ENCODE assay signal across 25 cellular contexts in genomic region chr4:85682391-85682790, GRCh38.
"Had no signal": no experiment of that assay in that cellular context is flagged by ENCODE, and none has a peak within 500 bp of the region (broad histone marks: within the 10 kb centered on the region; RNA-seq: fewer than 3 reads in every experiment).

No MANE protein-coding gene starts in this region.

- DNase-seq: activated CD4-positive, alpha-beta T cell treated with anti-CD3 and anti-CD28 coated beads, Interleukin-2, amount 10 ng/mL, durations not matched to agents 7 days and 5 days; activated CD8-positive, alpha-beta T cell treated with anti-CD3 and anti-CD28 coated beads, Interleukin-2, amount 10 ng/mL, durations not matched to agents 7 days and 5 days; activated gamma-delta T cell treated with Interleukin-2 at 50 U/mL for 16 hours; anterior cingulate cortex; body of pancreas; effector memory CD8-positive, alpha-beta T cell; foreskin melanocyte; kidney; lower lobe of right lung; nephron progenitor cell; nucleus accumbens; right cardiac atrium; stimulated activated CD4-positive, alpha-beta T cell treated with anti-CD3 and anti-CD28 coated beads, Interleukin-1b, Interleukin-23, amount 100 ng/mL, for 48 hours; testis had no signal

- H3K36me3 Mint-ChIP-seq: activated naive CD4-positive, alpha-beta T cell treated with anti-CD3 and anti-CD28 coated beads, Interleukin-2, amount 50 U/mL, for 24 hours; stimulated activated effector memory CD8-positive, alpha-beta T cell treated with anti-CD3 and anti-CD28 coated beads, Interleukin-12 subunit alpha, Interleukin-12 subunit beta, amount 100 ng/mL, for 72 hours; type B pancreatic cell had no signal

- ATAC-seq: activated CD4-positive, CD25-positive, alpha-beta regulatory T cell treated with anti-CD3 and anti-CD28 coated beads, Interleukin-2, amount 50 U/mL, for 24 hours; activated CD8-positive, alpha-beta T cell treated with anti-CD3 and anti-CD28 coated beads, Interleukin-2, amount 10 ng/mL, durations not matched to agents 7 days and 5 days; body of pancreas; effector memory CD8-positive, alpha-beta T cell; esophagus mucosa; left lobe of liver; lower lobe of right lung; right cardiac atrium; stimulated activated effector memory CD8-positive, alpha-beta T cell treated with anti-CD3 and anti-CD28 coated beads, Interleukin-12 subunit alpha, Interleukin-12 subunit beta, amount 100 ng/mL, for 72 hours had no signal

- H3K4me3 ChIP-seq: body of pancreas, cardiac muscle cell, lower lobe of right lung, skin epidermis, testis, vagina had no signal

- H3K9ac ChIP-seq: parathyroid adenoma had no signal

- H3K79me2 ChIP-seq: parathyroid adenoma had no signal

- H3K36me3 ChIP-seq: cardiac muscle cell, lower lobe of right lung, vagina had no signal

- H3K27ac Mint-ChIP-seq: activated CD4-positive, alpha-beta T cell treated with anti-CD3 and anti-CD28 coated beads, Interleukin-2, amount 10 ng/mL, durations not matched to agents 7 days and 5 days; activated CD8-positive, alpha-beta T cell treated with anti-CD3 and anti-CD28 coated beads, Interleukin-2, amount 10 ng/mL, durations not matched to agents 7 days and 5 days; activated naive CD4-positive, alpha-beta T cell treated with anti-CD3 and anti-CD28 coated beads, Interleukin-2, amount 50 U/mL, for 24 hours; activated T-helper 1 cell treated with anti-CD3 and anti-CD28 coated beads, Interleukin-12 subunit alpha, Interleukin-12 subunit beta, Interleukin-2, Interleukin-4 antibody, amounts not matched to agents 30 ng/mL and 10 ng/mL and 1 ng/mL, durations not matched to agents 14 hours and 24 hours and 36 hours; effector memory CD8-positive, alpha-beta T cell; nephron progenitor cell; stimulated activated effector memory CD8-positive, alpha-beta T cell treated with anti-CD3 and anti-CD28 coated beads, Interleukin-12 subunit alpha, Interleukin-12 subunit beta, amount 100 ng/mL, for 72 hours; type B pancreatic cell had no signal

- H3K27ac ChIP-seq: cardiac muscle cell, parathyroid adenoma, vagina had no signal

- H2AFZ ChIP-seq: parathyroid adenoma had no signal

- H3K4me1 Mint-ChIP-seq: activated CD4-positive, alpha-beta T cell treated with anti-CD3 and anti-CD28 coated beads, Interleukin-2, amount 10 ng/mL, durations not matched to agents 7 days and 5 days; activated naive CD4-positive, alpha-beta T cell treated with anti-CD3 and anti-CD28 coated beads, Interleukin-2, amount 50 U/mL, for 24 hours; nephron progenitor cell; stimulated activated effector memory CD8-positive, alpha-beta T cell treated with anti-CD3 and anti-CD28 coated beads, Interleukin-12 subunit alpha, Interleukin-12 subunit beta, amount 100 ng/mL, for 72 hours had no signal

- H3K27me3 Mint-ChIP-seq: activated CD4-positive, alpha-beta T cell treated with anti-CD3 and anti-CD28 coated beads, Interleukin-2, amount 10 ng/mL, durations not matched to agents 7 days and 5 days; activated naive CD4-positive, alpha-beta T cell treated with anti-CD3 and anti-CD28 coated beads, Interleukin-2, amount 50 U/mL, for 24 hours; effector memory CD8-positive, alpha-beta T cell; type B pancreatic cell had no signal

- H3K27me3 ChIP-seq: body of pancreas, cardiac muscle cell, testis, vagina had no signal

- H3K4me3 Mint-ChIP-seq: activated CD4-positive, alpha-beta T cell treated with anti-CD3 and anti-CD28 coated beads, Interleukin-2, amount 10 ng/mL, durations not matched to agents 7 days and 5 days; activated CD8-positive, alpha-beta T cell treated with anti-CD3 and anti-CD28 coated beads, Interleukin-2, amount 10 ng/mL, durations not matched to agents 7 days and 5 days; activated naive CD4-positive, alpha-beta T cell treated with anti-CD3 and anti-CD28 coated beads, Interleukin-2, amount 50 U/mL, for 24 hours; activated T-helper 1 cell treated with anti-CD3 and anti-CD28 coated beads, Interleukin-12 subunit alpha, Interleukin-12 subunit beta, Interleukin-2, Interleukin-4 antibody, amounts not matched to agents 30 ng/mL and 10 ng/mL and 1 ng/mL, durations not matched to agents 14 hours and 24 hours and 36 hours; effector memory CD8-positive, alpha-beta T cell; nephron progenitor cell; stimulated activated effector memory CD8-positive, alpha-beta T cell treated with anti-CD3 and anti-CD28 coated beads, Interleukin-12 subunit alpha, Interleukin-12 subunit beta, amount 100 ng/mL, for 72 hours; type B pancreatic cell had no signal

- H3K9me3 Mint-ChIP-seq: activated CD4-positive, alpha-beta T cell treated with anti-CD3 and anti-CD28 coated beads, Interleukin-2, amount 10 ng/mL, durations not matched to agents 7 days and 5 days; activated naive CD4-positive, alpha-beta T cell treated with anti-CD3 and anti-CD28 coated beads, Interleukin-2, amount 50 U/mL, for 24 hours; activated T-helper 1 cell treated with anti-CD3 and anti-CD28 coated beads, Interleukin-12 subunit alpha, Interleukin-12 subunit beta, Interleukin-2, Interleukin-4 antibody, amounts not matched to agents 30 ng/mL and 10 ng/mL and 1 ng/mL, durations not matched to agents 14 hours and 24 hours and 36 hours; nephron progenitor cell; type B pancreatic cell had no signal

- H3K4me1 ChIP-seq: body of pancreas, lower lobe of right lung, parathyroid adenoma had no signal

- H3K9me3 ChIP-seq: body of pancreas, lower lobe of right lung, testis, vagina had no signal
